ENCODE assay signal across 9 cellular contexts in the genomic region with DNA sequence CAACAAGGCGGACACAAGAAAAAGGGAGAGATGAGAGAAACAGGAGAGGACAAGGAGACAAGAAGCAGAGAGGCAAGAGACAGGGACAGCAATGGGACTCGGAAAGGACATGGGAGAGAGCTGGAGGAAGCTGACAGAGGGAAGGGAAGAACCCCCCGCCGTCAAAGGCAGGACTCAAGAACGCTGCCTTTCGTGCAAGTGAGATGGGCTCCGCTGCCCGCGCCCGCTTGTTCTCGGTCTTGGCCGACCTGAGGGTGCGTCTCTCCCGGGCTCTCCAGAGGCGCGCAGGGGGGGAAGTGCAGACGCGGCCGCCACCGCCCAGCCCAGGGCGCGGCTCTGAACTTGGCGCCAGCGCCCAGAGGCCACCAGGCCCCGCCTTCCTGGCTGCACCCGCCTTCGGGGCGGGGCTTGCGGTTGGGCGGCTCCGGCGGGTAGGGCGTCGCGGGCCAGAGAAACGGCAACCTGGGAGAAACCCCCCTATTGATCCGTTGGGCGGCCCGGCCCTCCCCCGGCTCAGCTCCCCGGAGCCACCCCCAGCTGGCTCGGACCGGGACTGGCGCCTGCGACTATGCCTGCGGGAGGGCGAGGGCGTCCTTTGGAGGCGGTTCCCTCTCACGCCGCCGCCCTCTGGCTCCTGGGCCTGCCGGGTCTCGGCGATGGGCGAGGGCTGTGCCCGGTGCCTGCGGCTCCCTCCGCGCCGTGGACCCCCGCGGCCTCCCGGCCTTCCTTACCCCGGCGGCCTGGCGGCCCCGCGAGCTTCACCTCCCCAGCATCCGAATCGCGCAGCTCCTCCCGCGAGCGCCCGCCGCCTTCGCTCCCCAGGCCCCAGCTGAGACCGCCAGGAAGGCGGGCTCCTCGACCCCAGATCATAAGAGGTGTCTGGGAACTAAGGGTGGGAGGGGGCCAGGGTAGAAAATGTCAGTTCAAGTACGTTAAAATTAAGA. TPM values are rescaled to one million over a fixed set of nuclear protein-coding genes. Genes with fewer than 3 reads are reported as not detected.
DNase-seq lines count a peak whose midpoint lies in the region; ATAC-seq, FAIRE-seq and TF ChIP-seq lines count a peak whose summit lies in the region.
"Had no signal": no experiment of that assay in that cellular context is flagged by ENCODE, and none has a peak within 500 bp of the region (broad histone marks: within the 10 kb centered on the region; RNA-seq: fewer than 3 reads in every experiment).

No MANE protein-coding gene starts in this region.

- H3K36me3 ChIP-seq in keratinocyte (ENCODE audit: control insufficient read depth in 2 of 2, extremely low read depth in 1 of 2, insufficient read depth in 2 of 2, low read length in 2 of 2), result no peaks in the 10 kb centered on the region

- peak overlapping the region; percentile 74 for H3K9ac ChIP-seq in keratinocyte (ENCODE audit: control insufficient read depth, extremely low read depth, insufficient read depth, low read length)

- no peak for FAIRE-seq in keratinocyte (lab: Jason Lieb, UNC)
- FAIRE-seq: A204.1 had no signal

- H3K27me3 ChIP-seq in keratinocyte (ENCODE audit: control insufficient read depth, extremely low read depth, insufficient read depth, low read length), result peaks cover 22% of the 10 kb centered on the region

- dilution Hi-C loops in keratinocyte (cut with MboI; ENCODE audit: extremely low pct_ligation_motif_present, low sequenced_read_pairs), result no loop called here

- no peaks in the 10 kb centered on the region for H4K20me1 ChIP-seq in keratinocyte (ENCODE audit: control insufficient read depth, extremely low read depth, insufficient read depth, low read length)

- peak overlapping the region; percentile 45 for H3K4me2 ChIP-seq in keratinocyte (ENCODE audit: control insufficient read depth, extremely low read depth, insufficient read depth, low read depth, low read length)

- H3K4me3 ChIP-seq in WI38 (ENCODE audit: low read depth, low read length) (peak overlapping the region; percentile 70), keratinocyte (ENCODE audit: control insufficient read depth in 2 of 3, extremely low read depth in 1 of 3, insufficient read depth in 2 of 3, low read depth in 1 of 3, low read length in 3 of 3) (peak overlapping the region; percentile 66 to 77 (median 69))

- H3K4me1 ChIP-seq in keratinocyte (ENCODE audit: control insufficient read depth, extremely low read depth, insufficient read depth, low read length), result peaks cover 3% of the 10 kb centered on the region

- H2AFZ ChIP-seq in keratinocyte (ENCODE audit: control insufficient read depth, low read length), result peak overlapping the region; percentile 83

- DNase-seq in DMS79 treated with DMSO at 0.1 percent for 48 hours (lab: John Stamatoyannopoulos, UW) (peak; percentile 19), DMS79 (lab: John Stamatoyannopoulos, UW) (no peak), NCI-H1694 (lab: John Stamatoyannopoulos, UW) (peak; percentile 67), caudate nucleus (lab: John Stamatoyannopoulos, UW) (peak in 59 of 61 donors; percentile 17 to 96 (median 72)), keratinocyte (ENCODE audit: low read depth, low spot score) (peak; percentile 35)
- peak; percentile 64 to 65 for DNase-seq in stimulated activated CD4-positive, alpha-beta T cell treated with anti-CD3 and anti-CD28 coated beads, Interleukin-15, amount 100 ng/mL, for 1 hour (ENCODE audit: low read depth in 1 of 2, low spot score in 1 of 2)

- peak overlapping the region; percentile 82 for H3K27ac ChIP-seq in caudate nucleus (ENCODE audit: low read depth, low read length)
- H3K27ac ChIP-seq in keratinocyte (ENCODE audit: control insufficient read depth, insufficient read depth, low read length), result no peak overlapping the region

- no peaks in the 10 kb centered on the region for H3K9me3 ChIP-seq in keratinocyte (ENCODE audit: control insufficient read depth, low read depth, low read length)

- TF ChIP-seq CTCF in WI38 (IDR thresholded peaks at IDR 0.05; ENCODE audit: low read depth, low read length), result no peak
- no peak for TF ChIP-seq CTCF in keratinocyte (optimal IDR thresholded peaks at IDR 0.05 in 1 of 3, IDR thresholded peaks at IDR 0.05 in 1 of 3, conservative IDR thresholded peaks at IDR 0.05 in 1 of 3; ENCODE audit: extremely low read depth in 1 of 3, insufficient read depth in 2 of 3, low read length in 3 of 3)

- no peaks in the 10 kb centered on the region for H3K79me2 ChIP-seq in keratinocyte (ENCODE audit: control insufficient read depth, insufficient read depth, low read length)

- peak; percentile 83 for ATAC-seq in HG02938 (IDR thresholded peaks at IDR 0.05; ENCODE audit: unreplicated experiment)

- no peaks in the 10 kb centered on the region for H3K9me1 ChIP-seq in keratinocyte (ENCODE audit: control insufficient read depth, extremely low read depth, insufficient read depth, low read length)

RNA-seq across cellular contexts. Expression of a gene that starts 2.2 kb away (rescaled TPM):
- not detected in 3 replicates for polyA plus RNA-seq in keratinocyte
- polyA plus RNA-seq in keratinocyte (2011; ENCODE audit: low read depth), result not detected
- polyA plus RNA-seq in keratinocyte (2011; cell fraction: cytosol; rRNA removed), result not detected in 2 replicates
- not detected in 2 replicates for polyA plus RNA-seq in keratinocyte (2011; cell fraction: nucleus; rRNA removed)
- not detected in 2 replicates for polyA plus RNA-seq in keratinocyte (2012; ENCODE audit: low replicate concordance)
- not detected in 3 replicates for polyA minus RNA-seq in keratinocyte
- polyA minus RNA-seq in keratinocyte (2011; cell fraction: cytosol; rRNA and poly(A)+ RNA removed), result not detected
- not detected in 2 replicates for polyA minus RNA-seq in keratinocyte (2011; cell fraction: nucleus; rRNA and poly(A)+ RNA removed)
